6 cellular contexts compared by ENCODE assay signal in genomic region chr2:71823526-71823925, GRCh38.
"Had no signal": no experiment of that assay in that cellular context is flagged by ENCODE, and none has a peak within 500 bp of the region (broad histone marks: within the 10 kb centered on the region; RNA-seq: fewer than 3 reads in every experiment).

No MANE protein-coding gene starts in this region.

- H3K4me3 ChIP-seq: GM23338 had no signal

- ATAC-seq: GM23338 had no signal

- FAIRE-seq: H1, H54, HTR-8/SVneo had no signal

- DNase-seq: H9, HCEC 1CT had no signal

- H2AFZ ChIP-seq: GM23338 had no signal

- H3K4me2 ChIP-seq: GM23338 had no signal
